Comparison of ENCODE assay signal across 8 cellular contexts in genomic region chr9:133792721-133793470, GRCh38. TPM values are rescaled to one million over a fixed set of nuclear protein-coding genes. Genes with fewer than 3 reads are reported as not detected.
DNase-seq lines count a peak whose midpoint lies in the region; ATAC-seq and TF ChIP-seq lines count a peak whose summit lies in the region.

No MANE protein-coding gene starts in this region.

- H3K36me3 Mint-ChIP-seq in activated naive CD4-positive, alpha-beta T cell treated with anti-CD3 and anti-CD28 coated beads, Interleukin-2, amount 50 U/mL, for 72 hours: no peaks in the 10 kb centered on the region

- no peaks in the 10 kb centered on the region for H3K27me3 ChIP-seq in vagina

- peak; percentile 86 to 97 (median 94) for TF ChIP-seq CTCF in vagina (IDR thresholded peaks at IDR 0.05)

- no peaks in the 10 kb centered on the region for H3K9me3 ChIP-seq in vagina

- no peak for TF ChIP-seq POLR2A in vagina (IDR thresholded peaks at IDR 0.05)

- DNase-seq in NCI-H524 (lab: John Stamatoyannopoulos, UW) (peak; percentile 49 to 64), NCI-H524 treated with DMSO at 0.1 percent for 48 hours (lab: John Stamatoyannopoulos, UW) (no peak), SK-MEL-5 (ENCODE audit: low read depth, low spot score) (peak; percentile 71), Right ventricle myocardium inferior (ENCODE audit: missing footprints) (peak; percentile 90), posterior cingulate gyrus (peak; percentile 51 to 95 (median 78)), vagina (ENCODE audit: extremely low spot score in 2 of 2) (no peak)
- DNase-seq in activated naive CD4-positive, alpha-beta T cell treated with anti-CD3 and anti-CD28 coated beads, Interleukin-2, amount 50 U/mL, for 72 hours (ENCODE audit: low spot score in 2 of 2): peak in 1 of 2 donors; percentile 60

- no peak overlapping the region for H3K27ac ChIP-seq in vagina

- in situ Hi-C loops in SK-MEL-5 (cut with HindIII; ENCODE audit: low pct_unique_long_range_greater_than_20kb, low sequenced_read_pairs): loop anchor here (25.0 kb wide), 1 partner anchor 219 kb away; no protein-coding TSS in a partner anchor

- intact Hi-C loops in Right ventricle myocardium inferior (cut with DNase I): loop anchor here (1.0 kb wide), 1 partner anchor 201 kb away; no protein-coding TSS in a partner anchor
- intact Hi-C loops in posterior cingulate gyrus (cut with DNase I): loop anchor here (1.0 kb wide), 1 partner anchor 201 kb away; no protein-coding TSS in a partner anchor
- intact Hi-C loops in vagina (cut with DNase I): loop anchor here (2.0 kb wide), 1 partner anchor 200 kb away; the partner anchor contains the start of gene VAV2

- no peak overlapping the region for H3K27ac Mint-ChIP-seq in activated naive CD4-positive, alpha-beta T cell treated with anti-CD3 and anti-CD28 coated beads, Interleukin-2, amount 50 U/mL, for 72 hours

- no peak overlapping the region for H3K4me3 ChIP-seq in vagina

- H3K9me3 Mint-ChIP-seq in activated naive CD4-positive, alpha-beta T cell treated with anti-CD3 and anti-CD28 coated beads, Interleukin-2, amount 50 U/mL, for 72 hours: no peaks in the 10 kb centered on the region

- H3K4me1 ChIP-seq in vagina: peaks cover 9% of the 10 kb centered on the region

- H3K36me3 ChIP-seq in vagina: peaks cover 0 to 3% of the 10 kb centered on the region in 2 donors

- ATAC-seq in HG03103 (IDR thresholded peaks at IDR 0.05; ENCODE audit: low read depth, unreplicated experiment): peak; percentile 49
- peak; percentile 79 for ATAC-seq in activated naive CD4-positive, alpha-beta T cell treated with anti-CD3 and anti-CD28 coated beads, Interleukin-2, amount 50 U/mL, for 72 hours
- ATAC-seq in Right ventricle myocardium inferior: peak; percentile 85

RNA-seq across cellular contexts. Expression of gene SARDH, which starts 54.7 kb away (rescaled TPM):
- 0.61 and 0.88 TPM in 2 replicates for total RNA-seq in SK-MEL-5 (2014; rRNA removed; shearing (Covaris generic))
- 0.45 and 1.8 TPM in 2 replicates for polyA plus RNA-seq in SK-MEL-5 (2015; cell fraction: cytosol; rRNA removed)
- polyA plus RNA-seq in SK-MEL-5 (2015; cell fraction: nucleus; rRNA removed): 0.78 and 3.1 TPM in 2 replicates
- total RNA-seq in activated naive CD4-positive, alpha-beta T cell treated with anti-CD3 and anti-CD28 coated beads, Interleukin-2, amount 50 U/mL, for 72 hours: 1 to 10 TPM; 3.5 to 7.5 TPM
- total RNA-seq in Right ventricle myocardium inferior: 0.41 TPM
- total RNA-seq in vagina: 2.0 TPM

Comparison
In these comparisons a context has a peak if more than half of its experiments do, and no peak if none do; other contexts are left out.
1. DNase-seq: peak in NCI-H524 (2 of 2), SK-MEL-5 (single experiment), Right ventricle myocardium inferior (single experiment) and posterior cingulate gyrus (10 of 10); none in NCI-H524 treated with DMSO at 0.1 percent for 48 hours (single experiment) and vagina (0 of 2).
2. Peak in every context shown above with its lines, with median percentiles within 50 percentile points of each other: ATAC-seq.